In the genomic region with DNA sequence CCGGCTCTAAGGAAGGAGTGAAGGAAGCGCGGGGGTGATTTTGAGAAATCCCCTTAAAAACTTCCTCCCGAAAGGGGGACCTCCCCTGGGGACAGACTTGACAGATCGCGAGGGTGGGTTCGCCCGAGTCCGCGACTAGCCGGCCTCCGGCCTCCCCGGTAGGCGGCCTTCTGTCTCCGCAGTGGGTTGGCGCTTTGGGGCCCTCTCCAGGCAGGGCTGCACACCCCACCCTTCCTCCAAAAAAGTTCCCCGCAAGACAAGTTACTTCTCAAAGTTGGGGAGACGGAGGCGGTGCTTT, we compare ENCODE assay signal across 9 cellular contexts. TPM values are rescaled to one million over a fixed set of nuclear protein-coding genes. Genes with fewer than 3 reads are reported as not detected.
A peak's percentile ranks its signal among the peaks of the same experiment; 100 is the strongest.
DNase-seq lines count a peak whose midpoint lies in the region; ATAC-seq and TF ChIP-seq lines count a peak whose summit lies in the region.
"Had no signal": no experiment of that assay in that cellular context is flagged by ENCODE, and none has a peak within 500 bp of the region (broad histone marks: within the 10 kb centered on the region; RNA-seq: fewer than 3 reads in every experiment).

No MANE protein-coding gene starts in this region.

- H3K4me3 Mint-ChIP-seq in activated naive CD8-positive, alpha-beta T cell treated with anti-CD3 and anti-CD28 coated beads for 36 hours: peak overlapping the region; percentile 65

- H3K9me3 ChIP-seq in AG04450 (ENCODE audit: control insufficient read depth, insufficient read depth, low read length): no peaks in the 10 kb centered on the region

- H3K4me1 Mint-ChIP-seq in activated naive CD8-positive, alpha-beta T cell treated with anti-CD3 and anti-CD28 coated beads for 36 hours: peaks cover 43% of the 10 kb centered on the region

- H3K9me3 Mint-ChIP-seq in activated naive CD8-positive, alpha-beta T cell treated with anti-CD3 and anti-CD28 coated beads for 36 hours: no peaks in the 10 kb centered on the region

- CTCF ChIA-PET in AG04450 (lab: Charles Lee): no interaction called here

- TF ChIP-seq CTCF in AG04450 (IDR thresholded peaks at IDR 0.05; ENCODE audit: low read depth, low read length): peak; percentile 37

- H3K36me3 Mint-ChIP-seq in activated naive CD8-positive, alpha-beta T cell treated with anti-CD3 and anti-CD28 coated beads for 36 hours: peaks cover 1% of the 10 kb centered on the region

- POLR2A ChIA-PET in AG04450 (lab: Yijun Ruan, JAX): no interaction called here

- peaks cover 31% of the 10 kb centered on the region for H3K27me3 ChIP-seq in AG04450 (ENCODE audit: control insufficient read depth, insufficient read depth, low read length)

- H3K27me3 Mint-ChIP-seq in activated naive CD8-positive, alpha-beta T cell treated with anti-CD3 and anti-CD28 coated beads for 36 hours: peaks cover 47% of the 10 kb centered on the region

- H3K27ac Mint-ChIP-seq in activated naive CD8-positive, alpha-beta T cell treated with anti-CD3 and anti-CD28 coated beads for 36 hours: no peak overlapping the region

- H3K27ac ChIP-seq in AG04450 (ENCODE audit: low read depth, low read length): no peak overlapping the region

- DNase-seq in AG04450 (ENCODE audit: low read depth, low spot score) (no peak), KG1 (lab: John Stamatoyannopoulos, UW) (peak; percentile 33), NCI-H2171 (lab: John Stamatoyannopoulos, UW) (no peak)
- DNase-seq in activated naive CD8-positive, alpha-beta T cell treated with anti-CD3 and anti-CD28 coated beads for 36 hours: peak; percentile 61
- DNase-seq in stimulated activated CD4-positive, alpha-beta T cell treated with anti-CD3 and anti-CD28 coated beads, Interleukin-1b, Interleukin-23, amount 100 ng/mL, for 48 hours: peak; percentile 41
- DNase-seq: DND-41 had no signal

- ATAC-seq in GM18519 (IDR thresholded peaks at IDR 0.05; ENCODE audit: low FRiP score, unreplicated experiment) (no peak), GM18517 (IDR thresholded peaks at IDR 0.05; ENCODE audit: unreplicated experiment) (no peak)

- H3K4me3 ChIP-seq in AG04450 (ENCODE audit: low read depth, low read length) (peak overlapping the region; percentile 58), iPS-11a (ENCODE audit: low read depth, low read length) (peak overlapping the region; percentile 50)

RNA-seq across cellular contexts. Expression of a gene that starts 24.8 kb away (rescaled TPM):
- polyA plus RNA-seq in AG04450 (2011; rRNA removed): 2.2 and 2.9 TPM in 2 replicates
- 1.1 and 1.3 TPM in 2 replicates for polyA minus RNA-seq in AG04450 (2011; rRNA and poly(A)+ RNA removed)
- 10 to 100 TPM; 16.5 to 18.1 TPM for total RNA-seq in activated naive CD8-positive, alpha-beta T cell treated with anti-CD3 and anti-CD28 coated beads for 36 hours

Comparison
In these comparisons a context has a peak if more than half of its experiments do, and no peak if none do; other contexts are left out.
1. DNase-seq: peak in KG1 (single experiment), activated naive CD8-positive, alpha-beta T cell treated with anti-CD3 and anti-CD28 coated beads for 36 hours (single experiment) and stimulated activated CD4-positive, alpha-beta T cell treated with anti-CD3 and anti-CD28 coated beads, Interleukin-1b, Interleukin-23, amount 100 ng/mL, for 48 hours (single experiment); none in AG04450 (single experiment) and NCI-H2171 (single experiment).